20 cellular contexts compared by ENCODE assay signal in the genomic region with DNA sequence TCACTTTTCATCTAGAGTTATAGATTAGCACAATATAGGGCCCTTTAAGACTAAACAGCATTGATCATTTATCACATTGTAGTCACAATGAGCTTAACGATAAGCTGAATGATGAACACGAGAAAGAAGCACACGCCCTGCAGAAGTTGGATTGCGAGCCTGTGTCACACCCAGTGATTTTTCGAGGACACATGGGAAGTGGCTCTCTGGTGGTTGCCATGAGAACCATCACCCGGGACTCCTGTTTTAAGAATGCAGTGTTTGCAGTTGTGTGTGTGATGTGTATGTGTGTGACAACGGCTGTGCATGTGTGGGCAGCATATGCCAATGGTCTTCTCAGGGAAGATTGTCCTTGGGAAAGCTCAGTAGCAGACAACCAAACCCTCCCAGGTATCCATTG.
"Had no signal": no experiment of that assay in that cellular context is flagged by ENCODE, and none has a peak within 500 bp of the region (broad histone marks: within the 10 kb centered on the region; RNA-seq: fewer than 3 reads in every experiment).

No MANE protein-coding gene starts in this region.

- H3K36me3 ChIP-seq: heart left ventricle, neutrophil, right atrium auricular region, sigmoid colon, stomach, thoracic aorta, uterus had no signal

- H3K9me3 ChIP-seq: heart left ventricle, mucosa of descending colon, neutrophil, right atrium auricular region, sigmoid colon, stomach, thoracic aorta, uterus had no signal

- ATAC-seq: heart left ventricle; left lobe of liver; mucosa of descending colon; naive thymus-derived CD8-positive, alpha-beta T cell had no signal

- H3K27ac ChIP-seq: dorsolateral prefrontal cortex, heart left ventricle, neutrophil, right atrium auricular region, sigmoid colon, skin epidermis, stomach, uterus had no signal

- H3K36me3 Mint-ChIP-seq: naive thymus-derived CD8-positive, alpha-beta T cell had no signal

- DNase-seq: cortex of kidney; effector CD8-positive, alpha-beta T cell; heart left ventricle; hypothalamus; mammary epithelial cell; mucosa of descending colon; naive thymus-derived CD8-positive, alpha-beta T cell; posterior cingulate gyrus; sigmoid colon; stimulated activated naive CD4-positive, alpha-beta T cell; stomach; substantia nigra; trophoblast cell; uterus had no signal

- H3K27me3 Mint-ChIP-seq: naive thymus-derived CD8-positive, alpha-beta T cell had no signal

- H3K4me3 Mint-ChIP-seq: naive thymus-derived CD8-positive, alpha-beta T cell had no signal

- H3K4me1 ChIP-seq: heart left ventricle, right atrium auricular region, sigmoid colon, stomach, uterus had no signal

- H3K27me3 ChIP-seq: dorsolateral prefrontal cortex, neutrophil, right atrium auricular region, sigmoid colon, stomach, uterus had no signal

- H3K9me3 Mint-ChIP-seq: naive thymus-derived CD8-positive, alpha-beta T cell had no signal

- H3K4me3 ChIP-seq: dorsolateral prefrontal cortex, heart left ventricle, mucosa of descending colon, right atrium auricular region, sigmoid colon, skin epidermis, stomach, thoracic aorta, uterus had no signal
